1 cellular context compared by ENCODE assay signal in genomic region chr3:89155811-89156210, GRCh38.
TF ChIP-seq lines count a peak whose summit lies in the region.

No MANE protein-coding gene starts in this region.

TF ChIP-seq in GM12878, 131 proteins besides CTCF, POLR2A, EP300 and RAD21:
- TF ChIP-seq KDM1A (IDR thresholded peaks at IDR 0.05; ENCODE audit: borderline replicate concordance) (no peak), ZNF622 (IDR thresholded peaks at IDR 0.05) (no peak), ZNF592 (IDR thresholded peaks at IDR 0.05) (no peak), ZNF24 (IDR thresholded peaks at IDR 0.05) (no peak), SKIL (IDR thresholded peaks at IDR 0.05; ENCODE audit: low read depth, poor library complexity, severe bottlenecking) (no peak), BCLAF1 (IDR thresholded peaks at IDR 0.05) (no peak), STAT1 (conservative IDR thresholded peaks at IDR 0.05) (no peak), PAX8 (IDR thresholded peaks at IDR 0.05) (no peak), NFYA (IDR thresholded peaks at IDR 0.05; ENCODE audit: borderline replicate concordance, low read depth, low read length) (no peak), MAX (IDR thresholded peaks at IDR 0.05; ENCODE audit: low read depth, low read length) (no peak), PAX5 (IDR thresholded peaks at IDR 0.05; ENCODE audit: borderline replicate concordance, low read depth, low read length) (no peak), SMAD1 (IDR thresholded peaks at IDR 0.05; ENCODE audit: low read depth, partially characterized antibody) (no peak), BHLHE40 (IDR thresholded peaks at IDR 0.05; ENCODE audit: borderline replicate concordance in 1 of 2, low read depth in 2 of 2, low read length in 1 of 2) (no peak)
